In the genomic region with DNA sequence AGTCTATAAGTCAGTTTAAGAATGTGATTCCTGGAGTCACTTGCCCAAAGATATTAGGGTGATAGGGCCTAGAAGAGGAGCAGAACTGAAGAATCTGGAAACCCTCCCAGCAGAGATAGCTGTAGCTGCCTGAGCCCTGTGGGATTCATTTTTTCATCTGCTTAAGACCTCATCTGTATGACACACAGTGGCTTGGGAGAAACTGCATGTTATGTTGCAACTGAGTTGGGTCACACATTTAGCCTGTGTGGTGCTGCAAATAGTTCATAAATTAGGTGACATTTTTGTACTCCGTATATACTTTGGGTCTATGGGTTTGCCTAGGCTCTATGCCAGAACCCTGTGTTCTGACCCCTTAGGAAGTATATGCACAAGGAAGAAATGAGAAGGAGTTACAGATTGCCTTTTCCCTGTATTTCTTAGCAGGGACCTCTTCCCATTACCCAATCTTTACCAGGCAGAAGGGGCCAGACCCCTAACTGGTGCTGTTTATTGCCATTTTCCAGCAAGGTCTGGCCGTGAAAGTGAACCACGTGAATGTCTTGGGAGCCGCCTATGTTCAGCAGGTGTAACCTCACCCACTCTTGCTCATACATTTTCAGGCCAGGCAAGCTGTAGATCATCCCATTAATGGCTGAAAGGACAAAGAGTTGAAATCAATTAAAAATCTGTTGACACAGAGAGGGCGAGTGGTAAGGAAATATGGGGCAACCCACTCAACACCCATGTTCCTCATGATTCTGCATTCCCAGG, we compare ENCODE assay signal across 14 cellular contexts. TPM values are rescaled to one million over a fixed set of nuclear protein-coding genes. Genes with fewer than 3 reads are reported as not detected.
A peak's percentile ranks its signal among the peaks of the same experiment; 100 is the strongest.
DNase-seq lines count a peak whose midpoint lies in the region; ATAC-seq and TF ChIP-seq lines count a peak whose summit lies in the region.
"Had no signal": no experiment of that assay in that cellular context is flagged by ENCODE, and none has a peak within 500 bp of the region (broad histone marks: within the 10 kb centered on the region; RNA-seq: fewer than 3 reads in every experiment).

No MANE protein-coding gene starts in this region.

- H3K79me2 ChIP-seq in OCI-LY3 (ENCODE audit: low read length), result peaks cover 53% of the 10 kb centered on the region

- H3K27ac ChIP-seq in OCI-LY3 (ENCODE audit: low read length), result peak overlapping the region; percentile 95
- peak overlapping the region in 12 of 21 experiments; percentile 3 to 75 (median 59) for H3K27ac ChIP-seq in skin epidermis
- H3K27ac ChIP-seq: adrenal gland had no signal

- H3K36me3 ChIP-seq in OCI-LY3 (replicated peaks; ENCODE audit: low read depth, low read length), result peaks cover 92% of the 10 kb centered on the region
- H3K36me3 ChIP-seq: adrenal gland had no signal

- H2AFZ ChIP-seq in OCI-LY3 (ENCODE audit: low read depth, low read length), result no peak overlapping the region

- no peak for ATAC-seq in HG02798 (IDR thresholded peaks at IDR 0.05; ENCODE audit: poor library complexity, unreplicated experiment)

- TF ChIP-seq CTCF in OCI-LY3 (IDR thresholded peaks at IDR 0.05; ENCODE audit: low read depth, low read length), result no peak

- H3K9ac ChIP-seq in OCI-LY3 (ENCODE audit: low read length), result peak overlapping the region; percentile 68; the same call in 1 of the 2 replicates

- DNase-seq in DMS153 (lab: John Stamatoyannopoulos, UW) (peak; percentile 79), DMS153 treated with DMSO at 0.1 percent for 48 hours (lab: John Stamatoyannopoulos, UW; ENCODE audit: unreplicated experiment) (no peak), fibroblast of peridontal ligament (ENCODE audit: extremely low read depth) (peak; percentile 11), occipital lobe (lab: John Stamatoyannopoulos, UW) (no peak), NK-92 (lab: John Stamatoyannopoulos, UW; ENCODE audit: unreplicated experiment) (no peak)
- DNase-seq: activated CD8-positive, alpha-beta memory T cell treated with anti-CD3 and anti-CD28 coated beads, Interleukin-2, amount 50 U/mL, for 4 hours; NCI-H526 treated with DMSO at 0.1 percent for 48 hours; T-helper 9 cell had no signal

- peak overlapping the region; percentile 58; the same call in 1 of the 2 replicates for H3K4me3 ChIP-seq in OCI-LY3 (ENCODE audit: low read length)
- no peak overlapping the region for H3K4me3 ChIP-seq in skin epidermis
- H3K4me3 ChIP-seq: adrenal gland had no signal

- no peaks in the 10 kb centered on the region for H3K9me3 ChIP-seq in OCI-LY3 (ENCODE audit: insufficient read depth, low read length)
- H3K9me3 ChIP-seq: adrenal gland had no signal

- H3K4me2 ChIP-seq in OCI-LY3 (ENCODE audit: low read length), result peak overlapping the region; percentile 83

- peaks cover 61% of the 10 kb centered on the region for H3K4me1 ChIP-seq in OCI-LY3 (ENCODE audit: low read length)
- H3K4me1 ChIP-seq: adrenal gland had no signal

- no peaks in the 10 kb centered on the region for H3K27me3 ChIP-seq in OCI-LY3 (ENCODE audit: low read depth, low read length)
- H3K27me3 ChIP-seq: adrenal gland had no signal

- no peaks in the 10 kb centered on the region for H4K20me1 ChIP-seq in OCI-LY3 (ENCODE audit: insufficient read depth, low read length)

RNA-seq across cellular contexts. Expression of a gene that starts 41.9 kb away (rescaled TPM):
- 31.5 TPM for total RNA-seq in occipital lobe

RNA-seq across cellular contexts. Expression of a gene that starts 58.6 kb away (rescaled TPM):
- total RNA-seq in occipital lobe, result under 0.01 TPM
- total RNA-seq: A172, osteocyte had no signal

Comparison
In these comparisons a context has a peak if more than half of its experiments do, and no peak if none do; other contexts are left out.
1. DNase-seq: peak in DMS153 (single experiment) and fibroblast of peridontal ligament (single experiment); none in DMS153 treated with DMSO at 0.1 percent for 48 hours (single experiment), occipital lobe (single experiment) and NK-92 (single experiment).